ENCODE assay signal across 28 cellular contexts in genomic region chrY:19484997-19485396, GRCh38.
"Had no signal": no experiment of that assay in that cellular context is flagged by ENCODE, and none has a peak within 500 bp of the region (broad histone marks: within the 10 kb centered on the region; RNA-seq: fewer than 3 reads in every experiment).

No MANE protein-coding gene starts in this region.

- H3K4me1 ChIP-seq: stomach, suprapubic skin, testis, thyroid gland, tibial artery, tibial nerve, transverse colon, upper lobe of left lung, upper lobe of right lung, uterus, vagina had no signal

- H3K36me3 ChIP-seq: stomach, suprapubic skin, thoracic aorta, thyroid gland, tibial artery, tibial nerve, transverse colon, upper lobe of left lung, upper lobe of right lung, uterus, vagina had no signal

- H3K27me3 Mint-ChIP-seq: stimulated activated memory B cell treated with anti-CD40 and anti-IgM and Interleukin-4, amounts not matched to agents 10 μg/mL and 1 μg/mL and 100 μg/mL, for 72 hours; stimulated activated naive B cell treated with anti-CD40 and anti-IgM and Interleukin-4, amounts not matched to agents 10 μg/mL and 1 μg/mL and 100 μg/mL, for 72 hours; stimulated activated naive CD8-positive, alpha-beta T cell treated with anti-CD3 and anti-CD28 coated beads, Interleukin-15, amount 100 ng/mL, for 72 hours; stimulated activated naive CD8-positive, alpha-beta T cell treated with anti-CD3 and anti-CD28 coated beads, Interleukin-15, Interleukin-2, amounts not matched to agents 100 ng/mL and 50 ng/mL, for 24 hours; type B pancreatic cell had no signal

- H3K27ac Mint-ChIP-seq: stimulated activated effector memory CD8-positive, alpha-beta T cell treated with anti-CD3 and anti-CD28 coated beads, Interleukin-12 subunit alpha, Interleukin-12 subunit beta, amount 100 ng/mL, for 72 hours; stimulated activated memory B cell treated with anti-CD40 and anti-IgM and Interleukin-4, amounts not matched to agents 10 μg/mL and 1 μg/mL and 100 μg/mL, for 72 hours; stimulated activated naive B cell treated with anti-CD40 and anti-IgM and Interleukin-4, amounts not matched to agents 10 μg/mL and 1 μg/mL and 100 μg/mL, for 72 hours; stimulated activated naive CD8-positive, alpha-beta T cell treated with anti-CD3 and anti-CD28 coated beads, Interleukin-15, amount 100 ng/mL, for 72 hours; stimulated activated naive CD8-positive, alpha-beta T cell treated with anti-CD3 and anti-CD28 coated beads, Interleukin-15, Interleukin-2, amounts not matched to agents 100 ng/mL and 50 ng/mL, for 24 hours; type B pancreatic cell had no signal

- ATAC-seq: stimulated activated effector memory CD8-positive, alpha-beta T cell treated with anti-CD3 and anti-CD28 coated beads, Interleukin-12 subunit alpha, Interleukin-12 subunit beta, amount 100 ng/mL, for 72 hours; stimulated activated memory B cell treated with anti-CD40 and anti-IgM and Interleukin-4, amounts not matched to agents 10 μg/mL and 1 μg/mL and 100 μg/mL, for 72 hours; stimulated activated naive B cell treated with anti-CD40 and anti-IgM and Interleukin-4, amounts not matched to agents 10 μg/mL and 1 μg/mL and 100 μg/mL, for 72 hours; stimulated activated naive CD8-positive, alpha-beta T cell treated with anti-CD3 and anti-CD28 coated beads, Interleukin-15, amount 100 ng/mL, for 72 hours; stimulated activated naive CD8-positive, alpha-beta T cell treated with anti-CD3 and anti-CD28 coated beads, Interleukin-15, Interleukin-2, amounts not matched to agents 100 U/mL and 50 U/mL, for 24 hours; upper lobe of right lung had no signal

- H3K4me3 ChIP-seq: stomach, suprapubic skin, testis, thoracic aorta, thyroid gland, tibial artery, tibial nerve, transverse colon, upper lobe of left lung, upper lobe of right lung, uterus, vagina had no signal

- H3K27me3 ChIP-seq: stomach, suprapubic skin, testis, thyroid gland, tibial artery, tibial nerve, transverse colon, upper lobe of left lung, upper lobe of right lung, uterus, vagina had no signal

- FAIRE-seq: urothelium cell line had no signal

- H3K9me3 Mint-ChIP-seq: type B pancreatic cell had no signal

- H3K4me1 Mint-ChIP-seq: stimulated activated memory B cell treated with anti-CD40 and anti-IgM and Interleukin-4, amounts not matched to agents 10 μg/mL and 1 μg/mL and 100 μg/mL, for 72 hours; stimulated activated naive B cell treated with anti-CD40 and anti-IgM and Interleukin-4, amounts not matched to agents 10 μg/mL and 1 μg/mL and 100 μg/mL, for 72 hours had no signal

- H3K9me3 ChIP-seq: stomach, suprapubic skin, testis, thoracic aorta, thyroid gland, tibial artery, tibial nerve, transverse colon, upper lobe of left lung, upper lobe of right lung, uterus, vagina had no signal

- H3K36me3 Mint-ChIP-seq: stimulated activated effector memory CD8-positive, alpha-beta T cell treated with anti-CD3 and anti-CD28 coated beads, Interleukin-12 subunit alpha, Interleukin-12 subunit beta, amount 100 ng/mL, for 72 hours; type B pancreatic cell had no signal

- DNase-seq: stimulated activated CD4-positive, alpha-beta T cell treated with anti-CD3 and anti-CD28 coated beads, Interleukin-2, amount 100 ng/mL, for 48 hours; stimulated activated CD4-positive, alpha-beta T cell treated with anti-CD3 and anti-CD28 coated beads, Interleukin-4, amount 100 ng/mL, for 24 hours; stimulated activated CD4-positive, alpha-beta T cell treated with anti-CD3 and anti-CD28 coated beads, Interleukin-4, amount 100 ng/mL, for 4 hours; stimulated activated CD8-positive, alpha-beta memory T cell treated with anti-CD3 and anti-CD28 coated beads, Interleukin-4, amount 100 ng/mL, for 48 hours; stimulated activated naive B cell treated with anti-CD40 and anti-IgM and Interleukin-4, amounts not matched to agents 10 μg/mL and 1 μg/mL and 100 μg/mL, for 72 hours; stimulated activated naive CD4-positive, alpha-beta T cell; stimulated activated naive CD4-positive, alpha-beta T cell treated with Interleukin-2 at 50 U/mL for 16 hours; stimulated activated naive CD8-positive, alpha-beta T cell treated with anti-CD3 and anti-CD28 coated beads, Interleukin-15, amount 100 ng/mL, for 72 hours; stimulated activated naive CD8-positive, alpha-beta T cell treated with anti-CD3 and anti-CD28 coated beads, Interleukin-15, Interleukin-2, amounts not matched to agents 100 U/mL and 50 U/mL, for 24 hours; stomach; substantia nigra; testis; thyroid gland; tibial artery; transverse colon; trophoblast cell; upper lobe of left lung; upper lobe of right lung; uterus had no signal

- H3K27ac ChIP-seq: stomach, suprapubic skin, testis, thoracic aorta, thyroid gland, tibial artery, tibial nerve, transverse colon, upper lobe of left lung, upper lobe of right lung, uterus, vagina had no signal

- H3K4me3 Mint-ChIP-seq: stimulated activated effector memory CD8-positive, alpha-beta T cell treated with anti-CD3 and anti-CD28 coated beads, Interleukin-12 subunit alpha, Interleukin-12 subunit beta, amount 100 ng/mL, for 72 hours; stimulated activated memory B cell treated with anti-CD40 and anti-IgM and Interleukin-4, amounts not matched to agents 10 μg/mL and 1 μg/mL and 100 μg/mL, for 72 hours; stimulated activated naive B cell treated with anti-CD40 and anti-IgM and Interleukin-4, amounts not matched to agents 10 μg/mL and 1 μg/mL and 100 μg/mL, for 72 hours; stimulated activated naive CD8-positive, alpha-beta T cell treated with anti-CD3 and anti-CD28 coated beads, Interleukin-15, amount 100 ng/mL, for 72 hours; stimulated activated naive CD8-positive, alpha-beta T cell treated with anti-CD3 and anti-CD28 coated beads, Interleukin-15, Interleukin-2, amounts not matched to agents 100 ng/mL and 50 ng/mL, for 24 hours; type B pancreatic cell had no signal
